32 cellular contexts compared by ENCODE assay signal in genomic region chr10:130048081-130048480, GRCh38.
"Had no signal": no experiment of that assay in that cellular context is flagged by ENCODE, and none has a peak within 500 bp of the region (broad histone marks: within the 10 kb centered on the region; RNA-seq: fewer than 3 reads in every experiment).

No MANE protein-coding gene starts in this region.

- ATAC-seq: activated CD8-positive, alpha-beta memory T cell treated with anti-CD3 and anti-CD28 coated beads, Interleukin-2, amount 10 ng/mL, durations not matched to agents 7 days and 5 days; activated naive CD8-positive, alpha-beta T cell treated with anti-CD3 and anti-CD28 coated beads, Interleukin-2, amount 50 U/mL, for 24 hours; Panc1 had no signal

- H3K4me1 Mint-ChIP-seq: activated B cell treated with CpG ODN at 0.5 μM for 24 hours; activated CD4-positive, alpha-beta memory T cell treated with anti-CD3 and anti-CD28 coated beads, Interleukin-2, amount 10 ng/mL, durations not matched to agents 7 days and 5 days; activated CD8-positive, alpha-beta memory T cell treated with anti-CD3 and anti-CD28 coated beads, Interleukin-2, amount 10 ng/mL, durations not matched to agents 7 days and 5 days; activated naive CD4-positive, alpha-beta T cell treated with anti-CD3 and anti-CD28 coated beads, Interleukin-2, amount 10 ng/mL, durations not matched to agents 7 days and 5 days; activated naive CD8-positive, alpha-beta T cell treated with anti-CD3 and anti-CD28 coated beads, Interleukin-2, amount 50 U/mL, for 24 hours; brain had no signal

- H3K4me3 ChIP-seq: SJSA1 had no signal

- H3K36me3 ChIP-seq: SJSA1 had no signal

- H3K27me3 Mint-ChIP-seq: activated CD8-positive, alpha-beta memory T cell treated with anti-CD3 and anti-CD28 coated beads, Interleukin-2, amount 10 ng/mL, durations not matched to agents 7 days and 5 days; brain had no signal

- H3K27ac Mint-ChIP-seq: activated B cell treated with CpG ODN at 0.5 μM for 24 hours; activated CD4-positive, alpha-beta memory T cell treated with anti-CD3 and anti-CD28 coated beads, Interleukin-2, amount 10 ng/mL, durations not matched to agents 7 days and 5 days; activated CD8-positive, alpha-beta memory T cell treated with anti-CD3 and anti-CD28 coated beads, Interleukin-2, amount 10 ng/mL, durations not matched to agents 7 days and 5 days; activated naive CD4-positive, alpha-beta T cell treated with anti-CD3 and anti-CD28 coated beads, Interleukin-2, amount 10 ng/mL, durations not matched to agents 7 days and 5 days; activated naive CD8-positive, alpha-beta T cell; activated naive CD8-positive, alpha-beta T cell treated with anti-CD3 and anti-CD28 coated beads, Interleukin-2, amount 50 U/mL, for 24 hours; brain had no signal

- DNase-seq: activated B cell treated with CpG ODN at 0.5 μM for 24 hours; activated CD4-positive, alpha-beta memory T cell treated with anti-CD3 and anti-CD28 coated beads, Interleukin-2, amount 10 ng/mL, durations not matched to agents 7 days and 5 days; activated CD4-positive, alpha-beta T cell treated with anti-CD3 and anti-CD28 coated beads for 4 hours; activated CD4-positive, CD25-positive, alpha-beta regulatory T cell treated with anti-CD3 and anti-CD28 coated beads, Interleukin-2, amount 50 U/mL, for 72 hours; activated CD8-positive, alpha-beta memory T cell treated with anti-CD3 and anti-CD28 coated beads for 24 hours; activated CD8-positive, alpha-beta memory T cell treated with anti-CD3 and anti-CD28 coated beads, Interleukin-2, amount 10 ng/mL, durations not matched to agents 7 days and 5 days; activated CD8-positive, alpha-beta memory T cell treated with anti-CD3 and anti-CD28 coated beads, Interleukin-2, amount 50 U/mL, for 48 hours; activated effector memory CD4-positive, alpha-beta T cell treated with Interleukin-2 at 50 U/mL for 16 hours; activated naive CD4-positive, alpha-beta T cell treated with anti-CD3 and anti-CD28 coated beads, Interleukin-2, amount 10 ng/mL, durations not matched to agents 7 days and 5 days; activated naive CD8-positive, alpha-beta T cell treated with anti-CD3 and anti-CD28 coated beads, Interleukin-2, amount 50 U/mL, for 24 hours; activated T-cell treated with anti-CD3 and anti-CD28 coated beads, Interleukin-2, amount 50 U/mL, for 48 hours; anterior cingulate cortex; caudate nucleus; Karpas-422; KBM-7; NCI-H1105; NCI-H1417 treated with DMSO at 0.1 percent for 48 hours; NCI-H187 treated with DMSO at 0.1 percent for 48 hours; NCI-H2081; NCI-H345; NCI-H524 treated with DMSO at 0.1 percent for 48 hours; RPMI8226; SHP77 treated with DMSO at 0.1 percent for 48 hours; SW 1271; T-helper 1 cell; T-helper 2 cell; T-helper 9 cell had no signal

- H3K27me3 ChIP-seq: SJSA1 had no signal

- H3K27ac ChIP-seq: SJSA1, VCaP had no signal

- H3K36me3 Mint-ChIP-seq: activated CD8-positive, alpha-beta memory T cell treated with anti-CD3 and anti-CD28 coated beads, Interleukin-2, amount 10 ng/mL, durations not matched to agents 7 days and 5 days; activated naive CD4-positive, alpha-beta T cell treated with anti-CD3 and anti-CD28 coated beads, Interleukin-2, amount 10 ng/mL, durations not matched to agents 7 days and 5 days; activated naive CD8-positive, alpha-beta T cell; brain had no signal

- H3K4me1 ChIP-seq: SJSA1 had no signal

- H3K9me3 Mint-ChIP-seq: activated B cell treated with CpG ODN at 0.5 μM for 24 hours; activated CD4-positive, alpha-beta memory T cell treated with anti-CD3 and anti-CD28 coated beads, Interleukin-2, amount 10 ng/mL, durations not matched to agents 7 days and 5 days; activated naive CD4-positive, alpha-beta T cell treated with anti-CD3 and anti-CD28 coated beads, Interleukin-2, amount 10 ng/mL, durations not matched to agents 7 days and 5 days; activated naive CD8-positive, alpha-beta T cell treated with anti-CD3 and anti-CD28 coated beads, Interleukin-2, amount 50 U/mL, for 24 hours had no signal

- H3K4me3 Mint-ChIP-seq: activated B cell treated with CpG ODN at 0.5 μM for 24 hours; activated CD4-positive, alpha-beta memory T cell treated with anti-CD3 and anti-CD28 coated beads, Interleukin-2, amount 10 ng/mL, durations not matched to agents 7 days and 5 days; activated CD8-positive, alpha-beta memory T cell treated with anti-CD3 and anti-CD28 coated beads, Interleukin-2, amount 10 ng/mL, durations not matched to agents 7 days and 5 days; activated naive CD4-positive, alpha-beta T cell treated with anti-CD3 and anti-CD28 coated beads, Interleukin-2, amount 10 ng/mL, durations not matched to agents 7 days and 5 days; activated naive CD8-positive, alpha-beta T cell; activated naive CD8-positive, alpha-beta T cell treated with anti-CD3 and anti-CD28 coated beads, Interleukin-2, amount 50 U/mL, for 24 hours; brain had no signal
